9 cellular contexts compared by ENCODE assay signal in genomic region chr3:11637901-11638668, GRCh38. TPM values are rescaled to one million over a fixed set of nuclear protein-coding genes. Genes with fewer than 3 reads are reported as not detected.
DNase-seq lines count a peak whose midpoint lies in the region; TF ChIP-seq lines count a peak whose summit lies in the region.
"Had no signal": no experiment of that assay in that cellular context is flagged by ENCODE, and none has a peak within 500 bp of the region (broad histone marks: within the 10 kb centered on the region; RNA-seq: fewer than 3 reads in every experiment).

No MANE protein-coding gene starts in this region.

- H3K4me1 Mint-ChIP-seq in neural crest cell: peaks cover 81% of the 10 kb centered on the region
- peaks cover 78% of the 10 kb centered on the region for H3K4me1 Mint-ChIP-seq in activated CD4-positive, alpha-beta memory T cell treated with anti-CD3 and anti-CD28 coated beads, Interleukin-2, amount 10 ng/mL, durations not matched to agents 7 days and 5 days

- peaks cover 31% of the 10 kb centered on the region for H3K4me1 ChIP-seq in ectodermal cell (ENCODE audit: control insufficient read depth, insufficient read depth, low read length)

- H3K27me3 ChIP-seq in ectodermal cell (ENCODE audit: control insufficient read depth, insufficient read depth, low read length, poor library complexity, severe bottlenecking): no peaks in the 10 kb centered on the region

- no peaks in the 10 kb centered on the region for H3K9me3 Mint-ChIP-seq in neural crest cell
- no peaks in the 10 kb centered on the region for H3K9me3 Mint-ChIP-seq in activated CD4-positive, alpha-beta memory T cell treated with anti-CD3 and anti-CD28 coated beads, Interleukin-2, amount 10 ng/mL, durations not matched to agents 7 days and 5 days

- H3K27me3 Mint-ChIP-seq in neural crest cell (ENCODE audit: low read depth): no peaks in the 10 kb centered on the region
- no peaks in the 10 kb centered on the region for H3K27me3 Mint-ChIP-seq in activated CD4-positive, alpha-beta memory T cell treated with anti-CD3 and anti-CD28 coated beads, Interleukin-2, amount 10 ng/mL, durations not matched to agents 7 days and 5 days

- 75 to 79% methylated on average over 13 of the region's 13 CpGs for WGBS in ectodermal cell, 2 experiments

- no peak for TF ChIP-seq CTCF in AG10803 (conservative IDR thresholded peaks at IDR 0.05; ENCODE audit: low read length)
- TF ChIP-seq CTCF in neural crest cell (conservative IDR thresholded peaks at IDR 0.05): no peak

- H3K9me3 ChIP-seq in ectodermal cell (ENCODE audit: control insufficient read depth, low read length): no peaks in the 10 kb centered on the region

- H3K4me3 ChIP-seq in AG10803 (ENCODE audit: low read length): peak overlapping the region; percentile 47
- no peak overlapping the region for H3K4me3 ChIP-seq in ectodermal cell (ENCODE audit: insufficient read depth, low read depth, low read length)

- POLR2A ChIA-PET in activated CD4-positive, alpha-beta memory T cell treated with anti-CD3 and anti-CD28 coated beads, Interleukin-2, amount 10 ng/mL, durations not matched to agents 7 days and 5 days (lab: Charles Lee): interaction anchor here (0.6 kb wide), 1 partner anchor 11 kb away, joined by 3 read pairs; no protein-coding TSS in a partner anchor

- H3K4me3 Mint-ChIP-seq in neural crest cell: peak overlapping the region; percentile 99
- no peak overlapping the region for H3K4me3 Mint-ChIP-seq in activated CD4-positive, alpha-beta memory T cell treated with anti-CD3 and anti-CD28 coated beads, Interleukin-2, amount 10 ng/mL, durations not matched to agents 7 days and 5 days

- H3K36me3 ChIP-seq in ectodermal cell (ENCODE audit: control insufficient read depth, insufficient read depth, low read length): no peaks in the 10 kb centered on the region

- peak overlapping the region; percentile 27 for H3K27ac ChIP-seq in ectodermal cell (ENCODE audit: insufficient read depth, low read depth, low read length, poor library complexity, severe bottlenecking)

- CTCF ChIA-PET in activated CD4-positive, alpha-beta memory T cell treated with anti-CD3 and anti-CD28 coated beads, Interleukin-2, amount 10 ng/mL, durations not matched to agents 7 days and 5 days (lab: Charles Lee): interaction anchor here (0.9 kb wide), 1 partner anchor 11 kb away, joined by 3 read pairs; no protein-coding TSS in a partner anchor

- no peaks in the 10 kb centered on the region for H3K36me3 Mint-ChIP-seq in neural crest cell (ENCODE audit: low read depth)
- peaks cover 44% of the 10 kb centered on the region for H3K36me3 Mint-ChIP-seq in activated CD4-positive, alpha-beta memory T cell treated with anti-CD3 and anti-CD28 coated beads, Interleukin-2, amount 10 ng/mL, durations not matched to agents 7 days and 5 days (ENCODE audit: low read depth)

- peak overlapping the region; percentile 93 for H3K27ac Mint-ChIP-seq in neural crest cell (ENCODE audit: unreplicated experiment)
- H3K27ac Mint-ChIP-seq in activated CD4-positive, alpha-beta memory T cell treated with anti-CD3 and anti-CD28 coated beads, Interleukin-2, amount 10 ng/mL, durations not matched to agents 7 days and 5 days: no peak overlapping the region

- peak; percentile 98 for DNase-seq in AG10803 (ENCODE audit: low read depth)
- peak; percentile 20 for DNase-seq in NCI-H748 (lab: John Stamatoyannopoulos, UW; ENCODE audit: unreplicated experiment)
- no peak for DNase-seq in neural crest cell (ENCODE audit: low read depth, low spot score)
- no peak for DNase-seq in activated CD4-positive, alpha-beta memory T cell treated with anti-CD3 and anti-CD28 coated beads, Interleukin-2, amount 10 ng/mL, durations not matched to agents 7 days and 5 days
- no peak for DNase-seq in kidney glomerular epithelial cell (lab: John Stamatoyannopoulos, UW)
- DNase-seq in NCI-H524 (lab: John Stamatoyannopoulos, UW): no peak
- no peak for DNase-seq in GF-D8 (lab: John Stamatoyannopoulos, UW)
- DNase-seq: stimulated activated naive CD4-positive, alpha-beta T cell had no signal

RNA-seq across cellular contexts. Expression of gene VGLL4, which starts 5.6 kb away (rescaled TPM):
- 68.2 TPM for polyA plus RNA-seq in ectodermal cell (2013, experiment 1 of 4)
- 67.9 TPM for polyA plus RNA-seq in ectodermal cell (2013, experiment 2 of 4)
- 58.8 TPM for polyA plus RNA-seq in ectodermal cell (2013, experiment 3 of 4)
- polyA plus RNA-seq in ectodermal cell (2013, experiment 4 of 4): 62.5 TPM
- 82.8 and 90.2 TPM in 2 replicates for total RNA-seq in neural crest cell
- total RNA-seq in activated CD4-positive, alpha-beta memory T cell treated with anti-CD3 and anti-CD28 coated beads, Interleukin-2, amount 10 ng/mL, durations not matched to agents 7 days and 5 days: 10 to 100 TPM; 47.8 to 49.2 TPM

Comparison
In these comparisons a context has a peak if more than half of its experiments do, and no peak if none do; other contexts are left out.
1. DNase-seq: peak in AG10803 (single experiment) and NCI-H748 (single experiment); none in neural crest cell (single experiment), activated CD4-positive, alpha-beta memory T cell treated with anti-CD3 and anti-CD28 coated beads, Interleukin-2, amount 10 ng/mL, durations not matched to agents 7 days and 5 days (single experiment), kidney glomerular epithelial cell (single experiment), NCI-H524 (0 of 2) and GF-D8 (single experiment).